Comparison of ENCODE assay signal across 1 cellular context in genomic region chr13:60572003-60572792, GRCh38.
TF ChIP-seq lines count a peak whose summit lies in the region.

No MANE protein-coding gene starts in this region.

TF ChIP-seq in GM23338, 12 proteins besides CTCF, POLR2A, EP300 and RAD21 (continued from another document):
- peak; percentile 95 for TF ChIP-seq ZNF462 (CRISPR knock-in tag; IDR thresholded peaks at IDR 0.05)
- TF ChIP-seq EZH2 (IDR thresholded peaks at IDR 0.05; ENCODE audit: low read depth, unreplicated experiment): no peak
- TF ChIP-seq ZNF331 (CRISPR knock-in tag; IDR thresholded peaks at IDR 0.05; ENCODE audit: low read depth): no peak
- TF ChIP-seq EZH2phosphoT487 (IDR thresholded peaks at IDR 0.05; ENCODE audit: unreplicated experiment): no peak
